Comparison of ENCODE assay signal across 8 cellular contexts in genomic region chr10:69696073-69696731, GRCh38.
DNase-seq lines count a peak whose midpoint lies in the region; ATAC-seq and TF ChIP-seq lines count a peak whose summit lies in the region.

No MANE protein-coding gene starts in this region.

- POLR2A ChIA-PET in AG04449 (lab: Yijun Ruan, JAX) = no interaction called here

- no peak for TF ChIP-seq POLR2A in erythroblast (IDR thresholded peaks at IDR 0.05; ENCODE audit: low read length)

- TF ChIP-seq CTCF in AG04449 (IDR thresholded peaks at IDR 0.05; ENCODE audit: insufficient read depth, low read length, missing control alignments) (peak; percentile 49), GM13977 (IDR thresholded peaks at IDR 0.05; ENCODE audit: extremely low read depth, insufficient read depth, missing control alignments) (peak; percentile 35), omental fat pad (IDR thresholded peaks at IDR 0.05) (no peak)

- DNase-seq in AG04449 (ENCODE audit: low read depth, low spot score) (peak; percentile 79), GM13977 (ENCODE audit: low spot score) (no peak), OCI-M1 (lab: John Stamatoyannopoulos, UW) (peak; percentile 65), erythroblast (lab: John Stamatoyannopoulos, UW) (peak; percentile 17 to 39), omental fat pad (ENCODE audit: low spot score) (no peak), medulla oblongata (ENCODE audit: extremely low spot score) (no peak), globus pallidus (ENCODE audit: low spot score) (no peak)

- peak; percentile 59 for ATAC-seq in omental fat pad (ENCODE audit: low FRiP score)
- no peak for ATAC-seq in HG03025 (IDR thresholded peaks at IDR 0.05; ENCODE audit: low FRiP score, unreplicated experiment)

- CTCF ChIA-PET in AG04449 (lab: Yijun Ruan, JAX) = interaction anchor here (0.7 to 4.2 kb wide), 11 partner anchors 9 to 218 kb away, joined by 3 to 28 read pairs (median 4); no protein-coding TSS in a partner anchor

- no peak overlapping the region for H3K4me3 ChIP-seq in AG04449 (ENCODE audit: low read depth, low read length)

- in situ Hi-C loops in GM13977 (cut with MboI; ENCODE audit: low pct_unique_long_range_greater_than_20kb, low sequenced_read_pairs, unreplicated experiment) = no loop called here

Comparison
In these comparisons a context has a peak if more than half of its experiments do, and no peak if none do; other contexts are left out.
1. DNase-seq: peak in AG04449 (single experiment), OCI-M1 (single experiment) and erythroblast (2 of 2); none in GM13977 (single experiment), omental fat pad (single experiment), medulla oblongata (single experiment) and globus pallidus (single experiment).
2. CTCF ChIP-seq: peak in AG04449 (single experiment) and GM13977 (single experiment); none in omental fat pad (0 of 3).